Comparison of ENCODE assay signal across 10 cellular contexts in genomic region chr11:113014262-113014661, GRCh38. TPM values are rescaled to one million over a fixed set of nuclear protein-coding genes. Genes with fewer than 3 reads are reported as not detected.
DNase-seq lines count a peak whose midpoint lies in the region; ATAC-seq and TF ChIP-seq lines count a peak whose summit lies in the region.
"Had no signal": no experiment of that assay in that cellular context is flagged by ENCODE, and none has a peak within 500 bp of the region (broad histone marks: within the 10 kb centered on the region; RNA-seq: fewer than 3 reads in every experiment).

No MANE protein-coding gene starts in this region.

- peak; percentile 19 for TF ChIP-seq CTCF in brain microvascular endothelial cell (IDR thresholded peaks at IDR 0.05; ENCODE audit: low read depth, low read length, missing control alignments)

- H3K27ac ChIP-seq in brain microvascular endothelial cell, result no peak overlapping the region

- H3K4me3 ChIP-seq in brain microvascular endothelial cell (ENCODE audit: low read depth, low read length), result no peak overlapping the region
- no peak overlapping the region for H3K4me3 ChIP-seq in HAP-1

- no peak for ATAC-seq in HG03175 (IDR thresholded peaks at IDR 0.05; ENCODE audit: unreplicated experiment)
- ATAC-seq: stimulated activated naive CD8-positive, alpha-beta T cell treated with anti-CD3 and anti-CD28 coated beads, Interleukin-15, Interleukin-2, amounts not matched to agents 100 U/mL and 50 U/mL, for 24 hours had no signal

- H3K4me1 ChIP-seq in HAP-1, result no peaks in the 10 kb centered on the region

- in situ Hi-C loops in brain microvascular endothelial cell (cut with HindIII; ENCODE audit: low pct_ligation_motif_present, low sequenced_read_pairs), result no loop called here
- in situ Hi-C loops in HAP-1 (cut with MboI; ENCODE audit: low sequenced_read_pairs), result no loop called here

- H3K27me3 ChIP-seq in brain microvascular endothelial cell (replicated peaks) (no peaks in the 10 kb centered on the region), HAP-1 (ENCODE audit: low read depth) (no peaks in the 10 kb centered on the region)

- H3K36me3 ChIP-seq in brain microvascular endothelial cell (replicated peaks), result no peaks in the 10 kb centered on the region
- no peaks in the 10 kb centered on the region for H3K36me3 ChIP-seq in HAP-1 (replicated peaks)

- DNase-seq in LHCN-M2 (ENCODE audit: low read depth) (peak; percentile 64), NCI-H345 (lab: John Stamatoyannopoulos, UW) (peak; percentile 49), brain microvascular endothelial cell (no peak), retina (peak; percentile 55), HAP-1 (ENCODE audit: low spot score in 2 of 2) (no peak)
- no peak for DNase-seq in activated CD8-positive, alpha-beta memory T cell treated with anti-CD3 and anti-CD28 coated beads, Interleukin-2, amount 50 U/mL, for 48 hours
- DNase-seq: activated CD8-positive, alpha-beta memory T cell treated with anti-CD3 and anti-CD28 coated beads for 24 hours; stimulated activated CD4-positive, alpha-beta T cell treated with anti-CD3 and anti-CD28 coated beads, Interleukin-15, amount 100 ng/mL, for 24 hours; stimulated activated naive CD8-positive, alpha-beta T cell treated with anti-CD3 and anti-CD28 coated beads, Interleukin-15, Interleukin-2, amounts not matched to agents 100 U/mL and 50 U/mL, for 24 hours had no signal

- no peaks in the 10 kb centered on the region for H3K9me3 ChIP-seq in HAP-1

RNA-seq across cellular contexts. Expression of gene NCAM1, which starts 53.0 kb away (rescaled TPM):
- 28.1 and 38.7 TPM in 2 replicates for total RNA-seq in LHCN-M2 (2014; rRNA removed)
- 38.4 TPM for polyA plus RNA-seq in LHCN-M2 (2012)

Comparison
In these comparisons a context has a peak if more than half of its experiments do, and no peak if none do; other contexts are left out.
1. DNase-seq: peak in LHCN-M2 (single experiment), NCI-H345 (single experiment) and retina (single experiment); none in brain microvascular endothelial cell (single experiment), activated CD8-positive, alpha-beta memory T cell treated with anti-CD3 and anti-CD28 coated beads, Interleukin-2, amount 50 U/mL, for 48 hours (single experiment) and HAP-1 (0 of 2).